Comparison of ENCODE assay signal across 11 cellular contexts in the genomic region with DNA sequence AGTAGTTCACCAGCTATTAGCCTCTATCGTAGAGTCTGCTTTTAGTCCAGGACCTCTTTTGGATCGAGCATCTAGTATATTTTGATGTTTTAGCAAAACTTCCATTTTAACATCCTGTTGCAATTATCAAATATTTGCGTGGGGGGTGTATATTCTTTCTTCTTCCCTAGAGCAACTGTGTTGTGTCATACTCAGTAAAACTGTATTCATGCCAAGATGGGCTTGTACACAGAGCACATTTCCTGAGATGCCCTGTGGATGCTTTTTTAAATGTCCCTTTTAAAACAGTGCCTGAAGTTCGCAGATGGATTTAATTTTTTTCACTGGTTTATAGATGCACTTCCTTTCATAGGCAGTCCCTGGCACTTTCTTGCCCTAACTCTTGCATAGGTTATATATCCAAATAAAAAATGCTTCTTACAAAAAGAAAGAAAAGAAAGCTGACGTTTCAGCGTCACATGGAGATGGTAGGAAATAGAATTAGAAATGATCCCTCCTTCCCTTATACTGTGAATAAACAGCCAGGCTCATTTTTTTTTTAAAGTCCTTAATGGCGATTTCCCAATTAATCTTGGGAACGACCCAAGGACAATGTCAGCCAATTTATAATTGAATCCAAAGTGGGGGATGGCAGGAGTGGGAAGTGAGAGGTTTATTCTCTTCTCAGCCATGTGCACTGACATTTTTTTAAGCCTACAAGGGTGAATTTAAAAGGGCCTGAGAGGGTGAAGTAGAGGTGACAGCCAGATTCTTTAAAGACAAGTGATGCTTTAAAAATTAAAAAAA.
DNase-seq lines count a peak whose midpoint lies in the region; ATAC-seq, FAIRE-seq and TF ChIP-seq lines count a peak whose summit lies in the region.
"Had no signal": no experiment of that assay in that cellular context is flagged by ENCODE, and none has a peak within 500 bp of the region (broad histone marks: within the 10 kb centered on the region; RNA-seq: fewer than 3 reads in every experiment).

No MANE protein-coding gene starts in this region.

- intact Hi-C loops in mammary epithelial cell (cut with micrococcal nuclease) = no loop called here

- H3K4me2 ChIP-seq in mammary epithelial cell (ENCODE audit: insufficient read depth, low read depth, low read length) = no peak overlapping the region

- H3K27ac ChIP-seq in mammary epithelial cell (ENCODE audit: insufficient read depth, low read depth, low read length) = no peak overlapping the region
- peak overlapping the region; percentile 27 for H3K27ac ChIP-seq in suprapubic skin

- H4K20me1 ChIP-seq in mammary epithelial cell (ENCODE audit: insufficient read depth, low read length) = no peaks in the 10 kb centered on the region

- dilution Hi-C loops in mammary epithelial cell (cut with HindIII; ENCODE audit: low sequenced_read_pairs) = no loop called here

- no TSS peak for BruUV-seq in mammary epithelial cell (replicated peaks; lab: Mats Ljungman, UMichigan)

- H3K79me2 ChIP-seq in mammary epithelial cell (ENCODE audit: insufficient read depth, low read length) = peaks cover 5% of the 10 kb centered on the region

- no peak for FAIRE-seq in D721Med (lab: Jason Lieb, UNC)
- FAIRE-seq: kidney had no signal

- in situ Hi-C loops in mammary epithelial cell (cut with MboI; ENCODE audit: low sequenced_read_pairs in 2 of 2) = no loop called here

- H3K4me1 ChIP-seq in mammary epithelial cell (ENCODE audit: insufficient read depth, low read length) = peaks cover 8% of the 10 kb centered on the region
- H3K4me1 ChIP-seq in suprapubic skin = peaks cover 25% of the 10 kb centered on the region

- H3K9me3 ChIP-seq in mammary epithelial cell (replicated peaks; ENCODE audit: insufficient read depth, low read length) (no peaks in the 10 kb centered on the region), suprapubic skin (no peaks in the 10 kb centered on the region)

- TF ChIP-seq CTCF in mammary epithelial cell (conservative IDR thresholded peaks at IDR 0.05 in 1 of 2, IDR thresholded peaks at IDR 0.05 in 1 of 2; ENCODE audit: extremely low read depth in 1 of 2, insufficient read depth in 1 of 2, low read depth in 1 of 2, low read length in 2 of 2) (no peak), suprapubic skin (IDR thresholded peaks at IDR 0.05) (no peak), D721Med (IDR thresholded peaks at IDR 0.05; ENCODE audit: insufficient read depth, missing control alignments) (no peak)

- DNase-seq in HCEC 1CT (peak; percentile 36), mammary epithelial cell (peak; percentile 11), left lobe of liver (ENCODE audit: low spot score) (no peak), suprapubic skin (ENCODE audit: low spot score in 2 of 2) (no peak), D721Med (ENCODE audit: insufficient read length, low spot score) (no peak), D341Med (ENCODE audit: low spot score) (no peak), SKM-1 treated with dmso at 0.1 percent for 144 hours (lab: John Stamatoyannopoulos, UW; ENCODE audit: unreplicated experiment) (no peak)
- DNase-seq: NCI-H2107; stimulated activated naive CD8-positive, alpha-beta T cell treated with anti-CD3 and anti-CD28 coated beads, Interleukin-15, amount 100 ng/mL, for 72 hours had no signal

- ATAC-seq in left lobe of liver = peak; percentile 84
- ATAC-seq in HG03159 (IDR thresholded peaks at IDR 0.05; ENCODE audit: unreplicated experiment) = no peak
- ATAC-seq: stimulated activated naive CD8-positive, alpha-beta T cell treated with anti-CD3 and anti-CD28 coated beads, Interleukin-15, amount 100 ng/mL, for 72 hours had no signal

- H3K27me3 ChIP-seq in mammary epithelial cell (ENCODE audit: insufficient read depth, low read length) (no peaks in the 10 kb centered on the region), suprapubic skin (no peaks in the 10 kb centered on the region)

- TF ChIP-seq POLR2A in suprapubic skin (IDR thresholded peaks at IDR 0.05) = no peak

- H3K36me3 ChIP-seq in mammary epithelial cell (ENCODE audit: insufficient read depth, low read length) = no peaks in the 10 kb centered on the region
- no peaks in the 10 kb centered on the region for H3K36me3 ChIP-seq in suprapubic skin

- no peak overlapping the region for H2AFZ ChIP-seq in mammary epithelial cell (ENCODE audit: low read depth, low read length)

- TF ChIP-seq EP300 in suprapubic skin (IDR thresholded peaks at IDR 0.05) = no peak

- H3K4me3 ChIP-seq in mammary epithelial cell (replicated peaks in 1 of 3; ENCODE audit: insufficient read depth in 1 of 3, low read depth in 2 of 3, low read length in 3 of 3) (no peak overlapping the region), suprapubic skin (no peak overlapping the region)

- H3K9ac ChIP-seq in mammary epithelial cell (ENCODE audit: insufficient read depth, low read length) = no peak overlapping the region

- 5% methylated on average over 8 of the region's 8 CpGs for WGBS in mammary epithelial cell (ENCODE audit: low coverage, missing lambda C conversion rate)
- WGBS in suprapubic skin = 26% methylated on average over 8 of the region's 8 CpGs

- CTCF ChIA-PET in mammary epithelial cell (lab: Charles Lee; ENCODE audit: low non-redundant PET) = no interaction called here

Comparison
In these comparisons a context has a peak if more than half of its experiments do, and no peak if none do; other contexts are left out.
1. DNase-seq: peak in HCEC 1CT (single experiment) and mammary epithelial cell (single experiment); none in left lobe of liver (single experiment), suprapubic skin (0 of 2), D721Med (single experiment), D341Med (single experiment) and SKM-1 treated with dmso at 0.1 percent for 144 hours (single experiment).